8 cellular contexts compared by ENCODE assay signal in genomic region chr2:72920317-72921087, GRCh38. TPM values are rescaled to one million over a fixed set of nuclear protein-coding genes. Genes with fewer than 3 reads are reported as not detected.
DNase-seq lines count a peak whose midpoint lies in the region; ATAC-seq and FAIRE-seq lines count a peak whose summit lies in the region.

No MANE protein-coding gene starts in this region.

- no peak overlapping the region for H2BK120ac ChIP-seq in mesenchymal stem cell (ENCODE audit: low read depth, low read length)

- ATAC-seq in activated naive CD8-positive, alpha-beta T cell treated with anti-CD3 and anti-CD28 coated beads, Interleukin-2, amount 50 U/mL, for 24 hours = no peak
- ATAC-seq in HG03159 (IDR thresholded peaks at IDR 0.05; ENCODE audit: unreplicated experiment) = no peak

- no peaks in the 10 kb centered on the region for H3K9me3 Mint-ChIP-seq in activated naive CD8-positive, alpha-beta T cell treated with anti-CD3 and anti-CD28 coated beads, Interleukin-2, amount 50 U/mL, for 24 hours

- DNase-seq in 8988T (peak; percentile 33), GM19239 (ENCODE audit: insufficient read length, low spot score) (no peak), mesenchymal stem cell (peak; percentile 58), HCEC 1CT (no peak), cerebellar nuclear complex (lab: John Stamatoyannopoulos, UW) (no peak), NOMO-1 (lab: John Stamatoyannopoulos, UW; ENCODE audit: unreplicated experiment in 2 of 2) (no peak)
- DNase-seq in activated naive CD8-positive, alpha-beta T cell treated with anti-CD3 and anti-CD28 coated beads, Interleukin-2, amount 50 U/mL, for 24 hours = no peak

- H3K14ac ChIP-seq in mesenchymal stem cell (ENCODE audit: low read length in 2 of 2) = no peak overlapping the region

- H3K27me3 ChIP-seq in mesenchymal stem cell (ENCODE audit: control insufficient read depth in 1 of 2, insufficient read depth in 1 of 2, low read length in 2 of 2) = peaks cover 89 to 95% of the 10 kb centered on the region in 2 experiments

- no peak overlapping the region for H3K4ac ChIP-seq in mesenchymal stem cell (ENCODE audit: low read depth in 1 of 2, low read length in 2 of 2)

- H3K36me3 ChIP-seq in mesenchymal stem cell (ENCODE audit: control insufficient read depth in 1 of 2, insufficient read depth in 2 of 2, low read depth in 1 of 2, low read length in 2 of 2) = no peaks in the 10 kb centered on the region

- H3K36me3 Mint-ChIP-seq in activated naive CD8-positive, alpha-beta T cell treated with anti-CD3 and anti-CD28 coated beads, Interleukin-2, amount 50 U/mL, for 24 hours (ENCODE audit: low read depth) = no peaks in the 10 kb centered on the region

- no peak overlapping the region for H2AK5ac ChIP-seq in mesenchymal stem cell (ENCODE audit: low read length, severe bottlenecking)

- peaks cover 60% of the 10 kb centered on the region for H3K4me1 ChIP-seq in mesenchymal stem cell (ENCODE audit: control insufficient read depth, insufficient read depth, low read depth, low read length)

- H3K9me3 ChIP-seq in mesenchymal stem cell (ENCODE audit: control insufficient read depth, low read length) = peaks cover 6% of the 10 kb centered on the region

- no peak overlapping the region for H3K27ac Mint-ChIP-seq in activated naive CD8-positive, alpha-beta T cell treated with anti-CD3 and anti-CD28 coated beads, Interleukin-2, amount 50 U/mL, for 24 hours

- H3K23ac ChIP-seq in mesenchymal stem cell (ENCODE audit: low read length in 2 of 2) = peak overlapping the region in 1 of 2 experiments; percentile 79

- no peak overlapping the region for H3K18ac ChIP-seq in mesenchymal stem cell (ENCODE audit: low read depth in 1 of 2, low read length in 2 of 2)

- no peak overlapping the region for H2BK5ac ChIP-seq in mesenchymal stem cell (ENCODE audit: low read depth, low read length, poor library complexity, severe bottlenecking)

- no peak overlapping the region for H2BK15ac ChIP-seq in mesenchymal stem cell (ENCODE audit: low read depth, poor library complexity, severe bottlenecking)

- H3K27ac ChIP-seq in mesenchymal stem cell (ENCODE audit: low read length, poor library complexity, severe bottlenecking) = no peak overlapping the region

- H3K27me3 Mint-ChIP-seq in activated naive CD8-positive, alpha-beta T cell treated with anti-CD3 and anti-CD28 coated beads, Interleukin-2, amount 50 U/mL, for 24 hours = peaks cover 72% of the 10 kb centered on the region

- H3K4me2 ChIP-seq in mesenchymal stem cell (ENCODE audit: low read length, poor library complexity, severe bottlenecking) = peak overlapping the region; percentile 67

- 1% methylated on average over 76 of the region's 77 CpGs for WGBS in mesenchymal stem cell

- H2AFZ ChIP-seq in mesenchymal stem cell (ENCODE audit: low read depth, low read length) = no peak overlapping the region

- peaks cover 28% of the 10 kb centered on the region for H3K4me1 Mint-ChIP-seq in activated naive CD8-positive, alpha-beta T cell treated with anti-CD3 and anti-CD28 coated beads, Interleukin-2, amount 50 U/mL, for 24 hours

- no peak overlapping the region for H4K91ac ChIP-seq in mesenchymal stem cell (ENCODE audit: low read length)

- H3K79me1 ChIP-seq in mesenchymal stem cell (replicated peaks; ENCODE audit: low read length, poor library complexity, severe bottlenecking) = no peaks in the 10 kb centered on the region

- H4K8ac ChIP-seq in mesenchymal stem cell (ENCODE audit: low read length) = no peak overlapping the region

- H3K9ac ChIP-seq in mesenchymal stem cell (ENCODE audit: low read length) = no peak overlapping the region

- FAIRE-seq in GM19239 (lab: Jason Lieb, UNC) = peak; percentile 4

- H3K4me3 ChIP-seq in mesenchymal stem cell (ENCODE audit: insufficient read depth in 1 of 2, low read depth in 1 of 2, low read length in 2 of 2) = peak overlapping the region in 1 of 2 experiments; percentile 65

- no peak overlapping the region for H2BK12ac ChIP-seq in mesenchymal stem cell (ENCODE audit: low read length in 2 of 2)

- H3K4me3 Mint-ChIP-seq in activated naive CD8-positive, alpha-beta T cell treated with anti-CD3 and anti-CD28 coated beads, Interleukin-2, amount 50 U/mL, for 24 hours = peak overlapping the region; percentile 53

RNA-seq across cellular contexts. Expression of gene EMX1, which starts 3.2 kb away (rescaled TPM):
- not detected for polyA plus RNA-seq in mesenchymal stem cell (2013, experiment 1 of 2)
- polyA plus RNA-seq in mesenchymal stem cell (2013, experiment 2 of 2) = not detected

RNA-seq across cellular contexts. Expression of gene SPR, which starts 33.3 kb away (rescaled TPM):
- 10.7 TPM for polyA plus RNA-seq in mesenchymal stem cell (2013, experiment 1 of 2)
- polyA plus RNA-seq in mesenchymal stem cell (2013, experiment 2 of 2) = 10.3 TPM

Comparison
In these comparisons a context has a peak if more than half of its experiments do, and no peak if none do; other contexts are left out.
1. DNase-seq: peak in 8988T (single experiment) and mesenchymal stem cell (single experiment); none in GM19239 (single experiment), activated naive CD8-positive, alpha-beta T cell treated with anti-CD3 and anti-CD28 coated beads, Interleukin-2, amount 50 U/mL, for 24 hours (single experiment), HCEC 1CT (single experiment), cerebellar nuclear complex (0 of 2) and NOMO-1 (0 of 2).